1 cellular context compared by ENCODE assay signal in the genomic region with DNA sequence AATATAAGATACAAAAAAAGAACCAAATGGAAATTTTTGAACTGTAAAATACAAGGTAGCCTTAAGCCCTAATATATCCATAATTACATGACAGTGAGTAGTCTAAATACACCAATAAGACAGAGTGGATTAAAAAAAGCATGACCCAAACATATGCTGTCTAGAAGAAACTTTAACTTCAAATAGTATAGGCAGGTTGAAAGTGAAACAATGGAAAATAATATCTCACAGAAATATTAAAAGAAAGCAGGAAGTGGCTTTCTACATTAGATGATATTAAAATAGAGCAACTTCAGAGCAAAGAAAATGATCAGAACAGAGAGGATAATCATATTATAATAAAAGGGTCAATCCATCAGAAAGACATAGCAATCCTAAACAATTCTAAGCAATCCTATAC.
TF ChIP-seq lines count a peak whose summit lies in the region.

No MANE protein-coding gene starts in this region.

TF ChIP-seq in GM12878, 131 proteins besides CTCF, POLR2A, EP300 and RAD21:
- no peak for TF ChIP-seq BRCA1 (IDR thresholded peaks at IDR 0.05; ENCODE audit: low read depth, low read length)
- TF ChIP-seq TAF1 (IDR thresholded peaks at IDR 0.05; ENCODE audit: borderline replicate concordance, low read depth, low read length) = no peak
- TF ChIP-seq, protein P1, sequence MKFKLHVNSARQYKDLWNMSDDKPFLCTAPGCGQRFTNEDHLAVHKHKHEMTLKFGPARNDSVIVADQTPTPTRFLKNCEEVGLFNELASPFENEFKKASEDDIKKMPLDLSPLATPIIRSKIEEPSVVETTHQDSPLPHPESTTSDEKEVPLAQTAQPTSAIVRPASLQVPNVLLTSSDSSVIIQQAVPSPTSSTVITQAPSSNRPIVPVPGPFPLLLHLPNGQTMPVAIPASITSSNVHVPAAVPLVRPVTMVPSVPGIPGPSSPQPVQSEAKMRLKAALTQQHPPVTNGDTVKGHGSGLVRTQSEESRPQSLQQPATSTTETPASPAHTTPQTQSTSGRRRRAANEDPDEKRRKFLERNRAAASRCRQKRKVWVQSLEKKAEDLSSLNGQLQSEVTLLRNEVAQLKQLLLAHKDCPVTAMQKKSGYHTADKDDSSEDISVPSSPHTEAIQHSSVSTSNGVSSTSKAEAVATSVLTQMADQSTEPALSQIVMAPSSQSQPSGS (IDR thresholded peaks at IDR 0.05; ENCODE audit: low read length) = no peak
- TF ChIP-seq SPI1 (IDR thresholded peaks at IDR 0.05; ENCODE audit: borderline replicate concordance, insufficient read depth, low read depth, low read length) = no peak
- TF ChIP-seq HDAC2 (IDR thresholded peaks at IDR 0.05) = no peak
- no peak for TF ChIP-seq RAD51 (IDR thresholded peaks at IDR 0.05)
- no peak for TF ChIP-seq NFYA (IDR thresholded peaks at IDR 0.05; ENCODE audit: borderline replicate concordance, low read depth, low read length)
- TF ChIP-seq ESRRA (IDR thresholded peaks at IDR 0.05; ENCODE audit: low read length) = no peak
- no peak for TF ChIP-seq BACH1 (IDR thresholded peaks at IDR 0.05; ENCODE audit: borderline replicate concordance)
- no peak for TF ChIP-seq MYB (IDR thresholded peaks at IDR 0.05; ENCODE audit: borderline replicate concordance, low read depth, low read length)
